Comparison of ENCODE assay signal across 12 cellular contexts in genomic region chr2:43210125-43210466, GRCh38. TPM values are rescaled to one million over a fixed set of nuclear protein-coding genes. Genes with fewer than 3 reads are reported as not detected.
DNase-seq lines count a peak whose midpoint lies in the region; ATAC-seq and TF ChIP-seq lines count a peak whose summit lies in the region.
"Had no signal": no experiment of that assay in that cellular context is flagged by ENCODE, and none has a peak within 500 bp of the region (broad histone marks: within the 10 kb centered on the region; RNA-seq: fewer than 3 reads in every experiment).

No MANE protein-coding gene starts in this region.

- H3K27me3 ChIP-seq in right atrium auricular region (no peaks in the 10 kb centered on the region), uterus (no peaks in the 10 kb centered on the region)
- H3K27me3 ChIP-seq: heart right ventricle had no signal

- H3K9me3 ChIP-seq in right atrium auricular region (no peaks in the 10 kb centered on the region), uterus (no peaks in the 10 kb centered on the region)
- H3K9me3 ChIP-seq: heart right ventricle had no signal

- no peak for TF ChIP-seq POLR2A in uterus (IDR thresholded peaks at IDR 0.05)

- DNase-seq in Right ventricle myocardium inferior (ENCODE audit: missing footprints) (peak; percentile 50), right atrium auricular region (ENCODE audit: low spot score) (no peak), uterus (no peak), dermis blood vessel endothelial cell (no peak)
- DNase-seq in central memory CD8-positive, alpha-beta T cell (ENCODE audit: low spot score in 2 of 2), result no peak
- DNase-seq in naive thymus-derived CD8-positive, alpha-beta T cell, result no peak
- no peak for DNase-seq in activated CD4-positive, CD25-positive, alpha-beta regulatory T cell treated with anti-CD3 and anti-CD28 coated beads, Interleukin-2, amount 50 U/mL, for 72 hours
- DNase-seq: DMS79, NCI-H1048 had no signal

- H3K27ac ChIP-seq in right atrium auricular region (no peak overlapping the region), uterus (peak overlapping the region; percentile 62 to 77)

- H3K36me3 Mint-ChIP-seq in central memory CD8-positive, alpha-beta T cell (ENCODE audit: insufficient read depth), result peaks cover 3% of the 10 kb centered on the region
- peaks cover 0 to 2% (median 0%) of the 10 kb centered on the region in 3 donors for H3K36me3 Mint-ChIP-seq in naive thymus-derived CD8-positive, alpha-beta T cell

- peaks cover 29% of the 10 kb centered on the region for H3K4me1 Mint-ChIP-seq in central memory CD8-positive, alpha-beta T cell
- peaks cover 28 to 63% (median 58%) of the 10 kb centered on the region in 4 donors for H3K4me1 Mint-ChIP-seq in naive thymus-derived CD8-positive, alpha-beta T cell

- H3K4me3 ChIP-seq in right atrium auricular region (no peak overlapping the region), uterus (no peak overlapping the region)
- H3K4me3 ChIP-seq: heart right ventricle had no signal

- POLR2A ChIA-PET in naive thymus-derived CD8-positive, alpha-beta T cell (lab: Charles Lee), result interaction anchor here (0.7 to 25.6 kb wide), 6 partner anchors 9 to 71 kb away, joined by 3 to 883 read pairs (median 4); partner anchors contain the start of gene ZFP36L2

- peak overlapping the region; percentile 16 for H3K27ac Mint-ChIP-seq in central memory CD8-positive, alpha-beta T cell (ENCODE audit: low read depth)
- peak overlapping the region in 9 of 10 donors; percentile 19 to 93 (median 77) for H3K27ac Mint-ChIP-seq in naive thymus-derived CD8-positive, alpha-beta T cell

- peaks cover 0 to 10% of the 10 kb centered on the region in 2 donors for H3K4me1 ChIP-seq in right atrium auricular region
- H3K4me1 ChIP-seq in uterus, result no peaks in the 10 kb centered on the region

- H3K36me3 ChIP-seq in right atrium auricular region (no peaks in the 10 kb centered on the region), uterus (no peaks in the 10 kb centered on the region)
- H3K36me3 ChIP-seq: heart right ventricle had no signal

- H3K4me3 Mint-ChIP-seq in central memory CD8-positive, alpha-beta T cell, result no peak overlapping the region
- peak overlapping the region in 5 of 10 donors; percentile 3 to 79 (median 55) for H3K4me3 Mint-ChIP-seq in naive thymus-derived CD8-positive, alpha-beta T cell

- H3K9me3 Mint-ChIP-seq in central memory CD8-positive, alpha-beta T cell, result no peaks in the 10 kb centered on the region
- H3K9me3 Mint-ChIP-seq in naive thymus-derived CD8-positive, alpha-beta T cell, result peaks cover 0 to 2% (median 0%) of the 10 kb centered on the region in 9 donors

- no peaks in the 10 kb centered on the region for H3K27me3 Mint-ChIP-seq in central memory CD8-positive, alpha-beta T cell
- H3K27me3 Mint-ChIP-seq in naive thymus-derived CD8-positive, alpha-beta T cell, result no peaks in the 10 kb centered on the region

- TF ChIP-seq CTCF in right atrium auricular region (IDR thresholded peaks at IDR 0.05) (no peak), uterus (IDR thresholded peaks at IDR 0.05) (no peak)

- intact Hi-C loops in Right ventricle myocardium inferior (cut with DNase I) (no loop called here), uterus (cut with DNase I; ENCODE audit: low total_unique reads) (no loop called here)

- ATAC-seq in Right ventricle myocardium inferior, result no peak
- no peak for ATAC-seq in central memory CD8-positive, alpha-beta T cell (replicated peaks; ENCODE audit: extremely low read depth, poor library complexity, severe bottlenecking)
- peak in 1 of 2 donors; percentile 13 for ATAC-seq in naive thymus-derived CD8-positive, alpha-beta T cell
- ATAC-seq in GM21723 (IDR thresholded peaks at IDR 0.05; ENCODE audit: unreplicated experiment), result no peak
- ATAC-seq: SK-N-SH treated with all-trans-retinoic acid at 6 μM for 48 hours had no signal

RNA-seq across cellular contexts. Expression of gene ZFP36L2, which starts 16.3 kb away (rescaled TPM):
- total RNA-seq in Right ventricle myocardium inferior (51.1 TPM), right atrium auricular region (10 to 100 TPM; 43.2 to 47.3 TPM), uterus (100 to 1,000 TPM in 1 of 4 donors, 10 to 100 TPM in 3; 18.2 to 209 (median 67.2) TPM), dermis blood vessel endothelial cell (13.1 and 30.7 TPM in 2 replicates)
- total RNA-seq in naive thymus-derived CD8-positive, alpha-beta T cell, result 100 to 1,000 TPM; 264 to 274 TPM
- 100 to 1,000 TPM; 222 to 420 (median 390) TPM for polyA plus RNA-seq in naive thymus-derived CD8-positive, alpha-beta T cell

Comparison
In these comparisons a context has a peak if more than half of its experiments do, and no peak if none do; other contexts are left out.
1. H3K27ac ChIP-seq: peak in uterus (2 of 2); none in right atrium auricular region (0 of 2).